9 cellular contexts compared by ENCODE assay signal in the genomic region with DNA sequence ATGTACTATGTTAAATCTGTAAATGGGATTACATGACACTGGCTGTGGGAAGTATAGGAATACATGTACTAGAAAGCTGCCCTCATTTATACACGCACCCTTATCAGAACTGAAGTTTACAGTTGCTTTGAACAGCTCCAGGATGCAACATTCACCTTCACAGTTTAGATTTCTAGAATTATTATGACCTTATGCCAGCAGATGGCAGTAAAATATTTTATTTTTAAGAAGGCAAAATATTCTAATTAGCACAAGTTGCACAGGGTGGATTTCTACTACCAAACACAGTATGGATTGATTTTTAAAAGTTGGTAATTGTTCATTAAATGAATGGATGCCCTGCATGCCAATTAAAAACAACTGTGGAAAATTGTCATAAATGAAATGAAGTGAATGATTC.
DNase-seq lines count a peak whose midpoint lies in the region; ATAC-seq and TF ChIP-seq lines count a peak whose summit lies in the region.
"Had no signal": no experiment of that assay in that cellular context is flagged by ENCODE, and none has a peak within 500 bp of the region (broad histone marks: within the 10 kb centered on the region; RNA-seq: fewer than 3 reads in every experiment).

No MANE protein-coding gene starts in this region.

- intact Hi-C loops in Panc1 (cut with micrococcal nuclease; ENCODE audit: unreplicated experiment): loop anchor here (5.0 kb wide), 1 partner anchor 1823 kb away; no protein-coding TSS in a partner anchor
- intact Hi-C loops in activated T-helper 1 cell treated with anti-CD3 and anti-CD28 coated beads, Interleukin-12 subunit alpha, Interleukin-12 subunit beta, Interleukin-2, Interleukin-4 antibody, amounts not matched to agents 30 ng/mL and 10 ng/mL and 1 ng/mL, durations not matched to agents 14 hours and 24 hours and 36 hours (cut with micrococcal nuclease): loop anchor here (2.0 kb wide), 1 partner anchor 1826 kb away; no protein-coding TSS in a partner anchor

- no peaks in the 10 kb centered on the region for H3K9me2 ChIP-seq in hepatocyte (replicated peaks; ENCODE audit: insufficient read depth)

- in situ Hi-C loops in Panc1 (cut with HindIII; ENCODE audit: low pct_unique_long_range_greater_than_20kb, low sequenced_read_pairs): no loop called here

- no peaks in the 10 kb centered on the region for H3K79me2 ChIP-seq in hepatocyte

- CTCF ChIA-PET in Panc1 (lab: Charles Lee) (no interaction called here), T-cell (lab: Charles Lee) (interaction anchor here (0.6 to 1.8 kb wide), 7 partner anchors 10 to 1824 kb away, joined by 3 to 13 read pairs (median 3); no protein-coding TSS in a partner anchor)

- H3K27me3 ChIP-seq in Panc1 (ENCODE audit: control insufficient read depth, insufficient read depth, low read length) (no peaks in the 10 kb centered on the region), hepatocyte (no peaks in the 10 kb centered on the region)

- peaks cover 3% of the 10 kb centered on the region for H4K20me1 ChIP-seq in hepatocyte (ENCODE audit: insufficient read depth, poor library complexity, severe bottlenecking)

- H3K36me3 ChIP-seq in Panc1 (ENCODE audit: control insufficient read depth, insufficient read depth, low read length) (no peaks in the 10 kb centered on the region), hepatocyte (replicated peaks; ENCODE audit: insufficient read depth, low read depth) (no peaks in the 10 kb centered on the region)

- H3K4me3 ChIP-seq in Panc1 (ENCODE audit: low read depth in 2 of 2, low read length in 2 of 2) (no peak overlapping the region), hepatocyte (no peak overlapping the region)

- H3K4me1 ChIP-seq in Panc1 (ENCODE audit: control insufficient read depth, insufficient read depth, low read length) (no peaks in the 10 kb centered on the region), hepatocyte (ENCODE audit: insufficient read depth) (no peaks in the 10 kb centered on the region)

- H3K9me3 ChIP-seq in Panc1 (ENCODE audit: control insufficient read depth, insufficient read depth, low read depth, low read length) (no peaks in the 10 kb centered on the region), hepatocyte (ENCODE audit: low read depth) (no peaks in the 10 kb centered on the region)

- H3K9me3 Mint-ChIP-seq in T-cell: no peaks in the 10 kb centered on the region
- no peaks in the 10 kb centered on the region for H3K9me3 Mint-ChIP-seq in activated T-helper 1 cell treated with anti-CD3 and anti-CD28 coated beads, Interleukin-12 subunit alpha, Interleukin-12 subunit beta, Interleukin-2, Interleukin-4 antibody, amounts not matched to agents 30 ng/mL and 10 ng/mL and 1 ng/mL, durations not matched to agents 14 hours and 24 hours and 36 hours
- H3K9me3 Mint-ChIP-seq: central memory CD8-positive, alpha-beta T cell had no signal

- no peak overlapping the region for H2AFZ ChIP-seq in hepatocyte

- H3K27ac ChIP-seq in Panc1 (ENCODE audit: low read length): no peak overlapping the region
- no peak overlapping the region for H3K27ac ChIP-seq in hepatocyte

- BruUV-seq in Panc1 (replicated peaks; lab: Mats Ljungman, UMichigan): no TSS peak

- POLR2A ChIA-PET in Panc1 (lab: Charles Lee) (no interaction called here), T-cell (lab: Charles Lee) (interaction anchor here (0.6 to 0.7 kb wide), 4 partner anchors 22 to 1105 kb away, joined by 3 to 5 read pairs (median 3); no protein-coding TSS in a partner anchor)

- no peak overlapping the region for H3K4me2 ChIP-seq in hepatocyte

- no peak overlapping the region for H3K27ac Mint-ChIP-seq in T-cell
- H3K27ac Mint-ChIP-seq in activated T-helper 1 cell treated with anti-CD3 and anti-CD28 coated beads, Interleukin-12 subunit alpha, Interleukin-12 subunit beta, Interleukin-2, Interleukin-4 antibody, amounts not matched to agents 30 ng/mL and 10 ng/mL and 1 ng/mL, durations not matched to agents 14 hours and 24 hours and 36 hours: no peak overlapping the region

- H3K4me3 Mint-ChIP-seq in T-cell: no peak overlapping the region
- no peak overlapping the region for H3K4me3 Mint-ChIP-seq in activated T-helper 1 cell treated with anti-CD3 and anti-CD28 coated beads, Interleukin-12 subunit alpha, Interleukin-12 subunit beta, Interleukin-2, Interleukin-4 antibody, amounts not matched to agents 30 ng/mL and 10 ng/mL and 1 ng/mL, durations not matched to agents 14 hours and 24 hours and 36 hours
- H3K4me3 Mint-ChIP-seq: central memory CD8-positive, alpha-beta T cell had no signal

- peak; percentile 43 for ATAC-seq in HG02798 (IDR thresholded peaks at IDR 0.05; ENCODE audit: poor library complexity, unreplicated experiment)
- ATAC-seq in Panc1: 0 out of 2 replicates have a peak, but pooled peaks have one; percentile 51
- ATAC-seq in T-cell (replicated peaks in 1 of 4): no peak
- no peak for ATAC-seq in HG02571 (IDR thresholded peaks at IDR 0.05; ENCODE audit: unreplicated experiment)

- no peaks in the 10 kb centered on the region for H3K4me1 Mint-ChIP-seq in T-cell
- no peaks in the 10 kb centered on the region for H3K4me1 Mint-ChIP-seq in activated T-helper 1 cell treated with anti-CD3 and anti-CD28 coated beads, Interleukin-12 subunit alpha, Interleukin-12 subunit beta, Interleukin-2, Interleukin-4 antibody, amounts not matched to agents 30 ng/mL and 10 ng/mL and 1 ng/mL, durations not matched to agents 14 hours and 24 hours and 36 hours (ENCODE audit: low read depth)
- H3K4me1 Mint-ChIP-seq: central memory CD8-positive, alpha-beta T cell had no signal

- DNase-seq in DMS114 treated with DMSO at 0.1 percent for 48 hours (lab: John Stamatoyannopoulos, UW; ENCODE audit: unreplicated experiment) (peak; percentile 0), Panc1 (ENCODE audit: low read depth, low spot score) (no peak), hepatocyte (ENCODE audit: low spot score) (peak; percentile 24), T-cell (no peak)
- DNase-seq in activated T-helper 1 cell treated with anti-CD3 and anti-CD28 coated beads, Interleukin-12 subunit alpha, Interleukin-12 subunit beta, Interleukin-2, Interleukin-4 antibody, amounts not matched to agents 30 ng/mL and 10 ng/mL and 1 ng/mL, durations not matched to agents 14 hours and 24 hours and 36 hours (ENCODE audit: low spot score): no peak
- DNase-seq in effector CD4-positive, alpha-beta T cell: no peak

- H3K36me3 Mint-ChIP-seq in T-cell: no peaks in the 10 kb centered on the region
- H3K36me3 Mint-ChIP-seq in activated T-helper 1 cell treated with anti-CD3 and anti-CD28 coated beads, Interleukin-12 subunit alpha, Interleukin-12 subunit beta, Interleukin-2, Interleukin-4 antibody, amounts not matched to agents 30 ng/mL and 10 ng/mL and 1 ng/mL, durations not matched to agents 14 hours and 24 hours and 36 hours (ENCODE audit: low read depth): no peaks in the 10 kb centered on the region

- no peaks in the 10 kb centered on the region for H3K27me3 Mint-ChIP-seq in T-cell
- no peaks in the 10 kb centered on the region for H3K27me3 Mint-ChIP-seq in activated T-helper 1 cell treated with anti-CD3 and anti-CD28 coated beads, Interleukin-12 subunit alpha, Interleukin-12 subunit beta, Interleukin-2, Interleukin-4 antibody, amounts not matched to agents 30 ng/mL and 10 ng/mL and 1 ng/mL, durations not matched to agents 14 hours and 24 hours and 36 hours (ENCODE audit: insufficient read depth)
- H3K27me3 Mint-ChIP-seq: central memory CD8-positive, alpha-beta T cell had no signal

- peak; percentile 45; the same call in 1 of the 2 replicates for TF ChIP-seq CTCF in Panc1 (IDR thresholded peaks at IDR 0.05)
- peak; percentile 53 for TF ChIP-seq CTCF in hepatocyte (IDR thresholded peaks at IDR 0.05; ENCODE audit: poor library complexity)

- WGBS in hepatocyte (ENCODE audit: low lambda C conversion rate, missing lambda C conversion rate): 24% methylated on average over 1 of the region's 1 CpG

Comparison
In these comparisons a context has a peak if more than half of its experiments do, and no peak if none do; other contexts are left out.
1. DNase-seq: peak in DMS114 treated with DMSO at 0.1 percent for 48 hours (single experiment) and hepatocyte (single experiment); none in Panc1 (single experiment), T-cell (0 of 34), activated T-helper 1 cell treated with anti-CD3 and anti-CD28 coated beads, Interleukin-12 subunit alpha, Interleukin-12 subunit beta, Interleukin-2, Interleukin-4 antibody, amounts not matched to agents 30 ng/mL and 10 ng/mL and 1 ng/mL, durations not matched to agents 14 hours and 24 hours and 36 hours (single experiment) and effector CD4-positive, alpha-beta T cell (single experiment).
2. ATAC-seq: peak in HG02798 (single experiment) and Panc1 (single experiment); none in T-cell (0 of 4) and HG02571 (single experiment).